24 cellular contexts compared by ENCODE assay signal in genomic region chr6:165680975-165681374, GRCh38.
"Had no signal": no experiment of that assay in that cellular context is flagged by ENCODE, and none has a peak within 500 bp of the region (broad histone marks: within the 10 kb centered on the region; RNA-seq: fewer than 3 reads in every experiment).

No MANE protein-coding gene starts in this region.

- H3K9me3 ChIP-seq: ovary, psoas muscle, right lobe of liver, sigmoid colon, stomach, thoracic aorta, thyroid gland, tibial nerve, upper lobe of left lung, vagina had no signal

- H3K27ac ChIP-seq: neural progenitor cell, ovary, parathyroid adenoma, psoas muscle, right lobe of liver, sigmoid colon, stomach, thoracic aorta, thyroid gland, tibial nerve, upper lobe of left lung, vagina had no signal

- DNase-seq: occipital lobe; ovary; posterior cingulate gyrus; psoas muscle; right cardiac atrium; right lobe of liver; sigmoid colon; small intestine; stimulated activated CD4-positive, alpha-beta T cell treated with anti-CD3 and anti-CD28 coated beads, Interleukin-15, amount 100 ng/mL, for 24 hours; stimulated activated CD4-positive, alpha-beta T cell treated with anti-CD3 and anti-CD28 coated beads, Interleukin-2, amount 100 ng/mL, for 24 hours; stimulated activated CD4-positive, alpha-beta T cell treated with anti-CD3 and anti-CD28 coated beads, Interleukin-2, amount 100 ng/mL, for 48 hours; stimulated activated CD4-positive, alpha-beta T cell treated with anti-CD3 and anti-CD28 coated beads, Interleukin-4, amount 100 ng/mL, for 24 hours; stimulated activated naive B cell treated with anti-CD40 and anti-IgM and Interleukin-4, amounts not matched to agents 10 μg/mL and 1 μg/mL and 100 μg/mL, for 72 hours; stimulated activated naive CD4-positive, alpha-beta T cell treated with Interleukin-2 at 50 U/mL for 16 hours; stomach; thyroid gland; trophoblast cell; upper lobe of left lung had no signal

- H3K4me1 ChIP-seq: neural progenitor cell, parathyroid adenoma, psoas muscle, right lobe of liver, sigmoid colon, stomach, tibial nerve, upper lobe of left lung, vagina had no signal

- ATAC-seq: psoas muscle; right cardiac atrium; right lobe of liver; stimulated activated effector memory CD8-positive, alpha-beta T cell treated with anti-CD3 and anti-CD28 coated beads, Interleukin-12 subunit alpha, Interleukin-12 subunit beta, amount 100 ng/mL, for 72 hours; stimulated activated naive B cell treated with anti-CD40 and anti-IgM and Interleukin-4, amounts not matched to agents 10 μg/mL and 1 μg/mL and 100 μg/mL, for 72 hours had no signal

- H3K9ac ChIP-seq: neural progenitor cell, parathyroid adenoma had no signal

- H3K4me3 ChIP-seq: neural progenitor cell, ovary, psoas muscle, right lobe of liver, sigmoid colon, stomach, thoracic aorta, thyroid gland, tibial nerve, upper lobe of left lung, vagina had no signal

- H3K27me3 ChIP-seq: neural progenitor cell, ovary, right lobe of liver, sigmoid colon, thyroid gland, upper lobe of left lung, vagina had no signal

- H3K4me2 ChIP-seq: neural progenitor cell had no signal

- H3K36me3 ChIP-seq: neural progenitor cell, ovary, right lobe of liver, sigmoid colon, stomach, thoracic aorta, thyroid gland, tibial nerve, upper lobe of left lung, vagina had no signal
